ENCODE assay signal across 19 cellular contexts in genomic region chr12:67773896-67774295, GRCh38.
DNase-seq lines count a peak whose midpoint lies in the region; ATAC-seq, FAIRE-seq and TF ChIP-seq lines count a peak whose summit lies in the region.
"Had no signal": no experiment of that assay in that cellular context is flagged by ENCODE, and none has a peak within 500 bp of the region (broad histone marks: within the 10 kb centered on the region; RNA-seq: fewer than 3 reads in every experiment).

No MANE protein-coding gene starts in this region.

- TF ChIP-seq CTCF in fibroblast of lung (conservative IDR thresholded peaks at IDR 0.05 in 1 of 2, IDR thresholded peaks at IDR 0.05 in 1 of 2; ENCODE audit: low read depth in 1 of 2, low read length in 2 of 2): no peak
- TF ChIP-seq CTCF in nephron (IDR thresholded peaks at IDR 0.05; ENCODE audit: unreplicated experiment in 3 of 3): no peak

- DNase-seq in Right ventricle myocardium inferior (ENCODE audit: missing footprints) (no peak), cardiac septum (ENCODE audit: low spot score) (no peak), fibroblast of lung (ENCODE audit: low read depth in 2 of 2) (peak; percentile 27 to 56), NCI-H774 (lab: John Stamatoyannopoulos, UW) (no peak), GM12892 (ENCODE audit: insufficient read length) (no peak), KG1 (lab: John Stamatoyannopoulos, UW) (no peak)
- DNase-seq: activated CD4-positive, alpha-beta T cell treated with anti-CD3 and anti-CD28 coated beads, Interleukin-2, amount 50 U/mL, for 4 hours; activated T-cell treated with anti-CD3 and anti-CD28 coated beads, Interleukin-2, amount 50 U/mL, for 48 hours; DMS53; glutamatergic neuron; kidney glomerular epithelial cell; MG63; NCI-H187 treated with DMSO at 0.1 percent for 48 hours; NCI-H510A treated with DMSO at 0.1 percent for 48 hours had no signal

- peaks cover 5% of the 10 kb centered on the region for H3K4me1 ChIP-seq in fibroblast of lung (ENCODE audit: control insufficient read depth, extremely low read depth, insufficient read depth, low read length)
- H3K4me1 ChIP-seq: prostate gland had no signal

- H3K27me3 Mint-ChIP-seq in nephron (ENCODE audit: low read depth): no peaks in the 10 kb centered on the region

- H3K27ac ChIP-seq in fibroblast of lung (ENCODE audit: insufficient read depth, low read length): no peak overlapping the region
- H3K27ac ChIP-seq: 22Rv1, C4-2B, prostate gland had no signal

- FAIRE-seq in GM12892 (lab: Jason Lieb, UNC): no peak

- H3K36me3 Mint-ChIP-seq in nephron (ENCODE audit: low read depth): no peaks in the 10 kb centered on the region

- peaks cover 36% of the 10 kb centered on the region for H3K4me1 Mint-ChIP-seq in nephron

- peak; percentile 26 for ATAC-seq in Right ventricle myocardium inferior
- ATAC-seq in HG03196 (IDR thresholded peaks at IDR 0.05; ENCODE audit: unreplicated experiment): no peak

- H3K9ac ChIP-seq in fibroblast of lung (ENCODE audit: insufficient read depth, low read length): no peak overlapping the region

- intact Hi-C loops in Right ventricle myocardium inferior (cut with DNase I) (no loop called here), cardiac septum (cut with DNase I) (no loop called here)

- H2AFZ ChIP-seq in fibroblast of lung (ENCODE audit: low read length): peak overlapping the region; percentile 14

- peak overlapping the region; percentile 74 to 90 (median 88) for H3K27ac Mint-ChIP-seq in nephron

- H3K4me2 ChIP-seq in fibroblast of lung (ENCODE audit: extremely low read depth, insufficient read depth, low read length): peak overlapping the region; percentile 19

- H3K4me3 Mint-ChIP-seq in nephron: peak overlapping the region in 1 of 3 experiments; percentile 26

- peaks cover 3% of the 10 kb centered on the region for H3K9me3 Mint-ChIP-seq in nephron

- H4K20me1 ChIP-seq in fibroblast of lung (ENCODE audit: control insufficient read depth, extremely low read depth, insufficient read depth, low read length): no peaks in the 10 kb centered on the region

- H3K79me2 ChIP-seq in fibroblast of lung (ENCODE audit: control insufficient read depth, insufficient read depth, low read length): no peaks in the 10 kb centered on the region

- H3K36me3 ChIP-seq in fibroblast of lung (ENCODE audit: control insufficient read depth, insufficient read depth, low read length): no peaks in the 10 kb centered on the region
- H3K36me3 ChIP-seq: MG63, prostate gland had no signal

- H3K4me3 ChIP-seq in fibroblast of lung (replicated peaks in 1 of 4; ENCODE audit: control extremely low read depth in 1 of 4, insufficient read depth in 1 of 4, low read depth in 3 of 4, low read length in 4 of 4): no peak overlapping the region
- H3K4me3 ChIP-seq: MG63, prostate gland had no signal

- no peak for TF ChIP-seq POLR2A in GM12892 (IDR thresholded peaks at IDR 0.05; ENCODE audit: low read depth, low read length)

- no peaks in the 10 kb centered on the region for H3K27me3 ChIP-seq in fibroblast of lung (ENCODE audit: control insufficient read depth, insufficient read depth, low read length)
- H3K27me3 ChIP-seq: MG63 had no signal

- H3K9me3 ChIP-seq in fibroblast of lung (ENCODE audit: control insufficient read depth, insufficient read depth, low read depth, low read length): no peaks in the 10 kb centered on the region
- H3K9me3 ChIP-seq: MG63, prostate gland had no signal

Comparison
In these comparisons a context has a peak if more than half of its experiments do, and no peak if none do; other contexts are left out.
1. DNase-seq: peak in fibroblast of lung (2 of 2); none in Right ventricle myocardium inferior (single experiment), cardiac septum (single experiment), NCI-H774 (single experiment), GM12892 (single experiment) and KG1 (single experiment).